1 cellular context compared by ENCODE assay signal in the genomic region with DNA sequence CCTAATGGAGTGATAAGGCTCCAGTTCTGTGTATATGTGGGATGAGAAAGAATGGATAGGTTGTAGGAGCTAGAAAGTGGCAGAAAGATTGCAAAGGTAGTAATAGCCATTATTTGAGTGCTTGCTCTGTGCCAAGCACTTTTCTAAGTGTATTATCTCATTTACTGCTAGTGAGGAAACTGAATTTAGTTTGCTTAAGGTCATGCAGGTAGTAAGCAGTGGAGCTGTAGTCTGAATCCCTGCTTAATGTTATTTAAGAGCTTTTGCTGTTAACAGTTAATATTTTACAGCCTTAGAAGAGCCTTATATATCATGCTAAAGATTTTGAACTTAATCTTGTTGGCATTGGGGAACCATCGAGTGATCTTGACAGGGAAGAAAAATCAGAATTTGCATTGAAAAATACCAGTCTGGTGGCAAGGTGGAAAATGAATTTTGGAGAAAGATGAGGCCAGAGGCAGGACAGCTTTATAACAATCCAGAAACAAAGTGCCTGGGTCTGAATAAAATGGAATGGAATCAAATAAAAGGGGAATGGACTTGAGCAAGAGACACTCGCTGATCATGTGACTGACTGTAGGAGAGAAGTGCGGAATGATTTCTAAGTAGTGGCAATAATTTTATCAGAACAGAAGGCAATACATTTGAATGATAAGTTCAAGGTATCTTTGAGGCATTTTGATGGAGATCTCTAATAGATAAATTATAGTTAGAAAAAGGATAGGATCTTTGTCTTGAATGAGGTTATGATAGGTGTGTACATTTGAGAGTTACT.
TF ChIP-seq lines count a peak whose summit lies in the region.

No MANE protein-coding gene starts in this region.

TF ChIP-seq in K562, 482 proteins besides CTCF, POLR2A, EP300 and RAD21 (continues in another document):
- TF ChIP-seq ARHGAP35 (IDR thresholded peaks at IDR 0.05; ENCODE audit: partially characterized antibody) = peak; percentile 9
- TF ChIP-seq, protein P1, sequence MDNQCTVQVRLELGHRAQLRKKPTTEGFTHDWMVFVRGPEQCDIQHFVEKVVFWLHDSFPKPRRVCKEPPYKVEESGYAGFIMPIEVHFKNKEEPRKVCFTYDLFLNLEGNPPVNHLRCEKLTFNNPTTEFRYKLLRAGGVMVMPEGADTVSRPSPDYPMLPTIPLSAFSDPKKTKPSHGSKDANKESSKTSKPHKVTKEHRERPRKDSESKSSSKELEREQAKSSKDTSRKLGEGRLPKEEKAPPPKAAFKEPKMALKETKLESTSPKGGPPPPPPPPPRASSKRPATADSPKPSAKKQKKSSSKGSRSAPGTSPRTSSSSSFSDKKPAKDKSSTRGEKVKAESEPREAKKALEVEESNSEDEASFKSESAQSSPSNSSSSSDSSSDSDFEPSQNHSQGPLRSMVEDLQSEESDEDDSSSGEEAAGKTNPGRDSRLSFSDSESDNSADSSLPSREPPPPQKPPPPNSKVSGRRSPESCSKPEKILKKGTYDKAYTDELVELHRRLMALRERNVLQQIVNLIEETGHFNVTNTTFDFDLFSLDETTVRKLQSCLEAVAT (IDR thresholded peaks at IDR 0.05) = 0 out of 4 replicates have a peak, but pooled peaks of 1 of the 2 experiments have one; percentile 9
- TF ChIP-seq TRIM25 (IDR thresholded peaks at IDR 0.05; ENCODE audit: borderline replicate concordance) = no peak
- 0 out of 2 replicates have a peak, but pooled peaks have one; percentile 11 for TF ChIP-seq EHMT2 (IDR thresholded peaks at IDR 0.05)
- peak; percentile 30; the same call in 1 of the 2 replicates for TF ChIP-seq FOSL1 (tag; conservative IDR thresholded peaks at IDR 0.05)
- no peak for TF ChIP-seq NFYB (IDR thresholded peaks at IDR 0.05; ENCODE audit: extremely low read depth, insufficient read length)
- no peak for TF ChIP-seq SMAD3 (CRISPR knock-in tag; conservative IDR thresholded peaks at IDR 0.05)
- no peak for TF ChIP-seq SREBF1 (IDR thresholded peaks at IDR 0.05; ENCODE audit: borderline replicate concordance, low read depth, low read length)
- no peak for TF ChIP-seq RBM22 (IDR thresholded peaks at IDR 0.05; ENCODE audit: low read depth, low read length, poor library complexity, severe bottlenecking)
- no peak for TF ChIP-seq ZNF561 (CRISPR knock-in tag; conservative IDR thresholded peaks at IDR 0.05)
- peak; percentile 37; the same call in 1 of the 2 replicates for TF ChIP-seq DNMT1 (IDR thresholded peaks at IDR 0.05)
- TF ChIP-seq CHAMP1 (IDR thresholded peaks at IDR 0.05) = no peak
- TF ChIP-seq MXD1 (CRISPR knock-in tag; IDR thresholded peaks at IDR 0.05; ENCODE audit: borderline replicate concordance, poor library complexity, severe bottlenecking) = no peak
- no peak for TF ChIP-seq ZEB2 (IDR thresholded peaks at IDR 0.05)
- TF ChIP-seq POLR2G (IDR thresholded peaks at IDR 0.05; ENCODE audit: low read depth, low read length) = no peak
- no peak for TF ChIP-seq ZNF274 (IDR thresholded peaks at IDR 0.05; ENCODE audit: borderline replicate concordance, low read depth, low read length)
- no peak for TF ChIP-seq U2AF2 (optimal IDR thresholded peaks at IDR 0.05; ENCODE audit: low read depth, low read length)
- TF ChIP-seq SMARCA5 (IDR thresholded peaks at IDR 0.05) = peak; percentile 64; the same call in 1 of the 2 replicates
- TF ChIP-seq CCNT2 (IDR thresholded peaks at IDR 0.05; ENCODE audit: borderline replicate concordance, extremely low read depth, insufficient read length, low read depth, low read length) = no peak
- no peak for TF ChIP-seq ZNF165 (CRISPR knock-in tag; IDR thresholded peaks at IDR 0.05; ENCODE audit: borderline replicate concordance)
- no peak for TF ChIP-seq TAL1 (IDR thresholded peaks at IDR 0.05)
- peak; percentile 69; the same call in 1 of the 2 replicates for TF ChIP-seq MBD1 (CRISPR knock-in tag; IDR thresholded peaks at IDR 0.05)
- TF ChIP-seq ELF2 (CRISPR knock-in tag; IDR thresholded peaks at IDR 0.05) = peak; percentile 81
- TF ChIP-seq TSC22D4 (tag; IDR thresholded peaks at IDR 0.05) = no peak
- no peak for TF ChIP-seq JUND (IDR thresholded peaks at IDR 0.05; ENCODE audit: borderline replicate concordance, low read depth, low read length)
- TF ChIP-seq JUND (tag; IDR thresholded peaks at IDR 0.05; ENCODE audit: borderline replicate concordance, low read depth, low read length) = no peak; the same call in 1 of the 3 replicates
- TF ChIP-seq, protein P2, sequence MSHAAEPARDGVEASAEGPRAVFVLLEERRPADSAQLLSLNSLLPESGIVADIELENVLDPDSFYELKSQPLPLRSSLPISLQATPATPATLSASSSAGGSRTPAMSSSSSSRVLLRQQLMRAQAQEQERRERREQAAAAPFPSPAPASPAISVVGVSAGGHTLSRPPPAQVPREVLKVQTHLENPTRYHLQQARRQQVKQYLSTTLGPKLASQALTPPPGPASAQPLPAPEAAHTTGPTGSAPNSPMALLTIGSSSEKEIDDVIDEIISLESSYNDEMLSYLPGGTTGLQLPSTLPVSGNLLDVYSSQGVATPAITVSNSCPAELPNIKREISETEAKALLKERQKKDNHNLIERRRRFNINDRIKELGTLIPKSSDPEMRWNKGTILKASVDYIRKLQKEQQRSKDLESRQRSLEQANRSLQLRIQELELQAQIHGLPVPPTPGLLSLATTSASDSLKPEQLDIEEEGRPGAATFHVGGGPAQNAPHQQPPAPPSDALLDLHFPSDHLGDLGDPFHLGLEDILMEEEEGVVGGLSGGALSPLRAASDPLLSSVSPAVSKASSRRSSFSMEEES (CRISPR knock-in tag; IDR thresholded peaks at IDR 0.05) = peak; percentile 91
- no peak for TF ChIP-seq ZKSCAN3 (CRISPR knock-in tag; IDR thresholded peaks at IDR 0.05)
- TF ChIP-seq ZBTB8A (IDR thresholded peaks at IDR 0.05; ENCODE audit: partially characterized antibody) = no peak
- TF ChIP-seq RBM39 (optimal IDR thresholded peaks at IDR 0.05; ENCODE audit: low read depth, low read length) = no peak
- TF ChIP-seq ZSCAN32 (CRISPR knock-in tag; IDR thresholded peaks at IDR 0.05) = peak; percentile 65
- no peak for TF ChIP-seq ARID1B (IDR thresholded peaks at IDR 0.05)
- TF ChIP-seq SLC30A9 (CRISPR knock-in tag; IDR thresholded peaks at IDR 0.05) = no peak
- no peak for TF ChIP-seq MYBL2 (IDR thresholded peaks at IDR 0.05; ENCODE audit: low read depth)
- TF ChIP-seq MYBL2 (CRISPR knock-in tag; IDR thresholded peaks at IDR 0.05; ENCODE audit: borderline replicate concordance) = no peak
- no peak for TF ChIP-seq ZKSCAN1 (IDR thresholded peaks at IDR 0.05; ENCODE audit: low read depth, low read length)
- no peak for TF ChIP-seq ZNF512 (tag; IDR thresholded peaks at IDR 0.05)
- no peak for TF ChIP-seq ARID2 (IDR thresholded peaks at IDR 0.05)
- TF ChIP-seq TAF7 (tag; IDR thresholded peaks at IDR 0.05) = no peak
- 0 out of 2 replicates have a peak, but pooled peaks have one; percentile 64 for TF ChIP-seq ZNF280B (CRISPR knock-in tag; IDR thresholded peaks at IDR 0.05)
- TF ChIP-seq GABPB1 (CRISPR knock-in tag; IDR thresholded peaks at IDR 0.05) = no peak
- TF ChIP-seq RAD51 (IDR thresholded peaks at IDR 0.05; ENCODE audit: borderline replicate concordance, low read depth) = peak; percentile 57; the same call in 1 of the 2 replicates
- TF ChIP-seq ZZZ3 (IDR thresholded peaks at IDR 0.05) = 0 out of 2 replicates have a peak, but pooled peaks have one; percentile 19
- TF ChIP-seq ASH1L (IDR thresholded peaks at IDR 0.05; ENCODE audit: borderline replicate concordance, low read depth, partially characterized antibody) = no peak
- TF ChIP-seq ZNF41 (CRISPR knock-in tag; conservative IDR thresholded peaks at IDR 0.05) = no peak
- TF ChIP-seq ZNF507 (tag; conservative IDR thresholded peaks at IDR 0.05) = peak; percentile 73
- TF ChIP-seq ZNF76 (CRISPR knock-in tag; IDR thresholded peaks at IDR 0.05; ENCODE audit: borderline replicate concordance) = no peak
- peak; percentile 56; the same call in 1 of the 2 replicates for TF ChIP-seq TOE1 (IDR thresholded peaks at IDR 0.05; ENCODE audit: borderline replicate concordance)
- TF ChIP-seq TOE1 (CRISPR knock-in tag; IDR thresholded peaks at IDR 0.05; ENCODE audit: borderline replicate concordance, low read depth) = no peak
- TF ChIP-seq TAF9B (IDR thresholded peaks at IDR 0.05; ENCODE audit: partially characterized antibody) = no peak
- peak; percentile 9 for TF ChIP-seq DACH1 (IDR thresholded peaks at IDR 0.05; ENCODE audit: partially characterized antibody)
